ENCODE assay signal across 1 cellular context in the genomic region with DNA sequence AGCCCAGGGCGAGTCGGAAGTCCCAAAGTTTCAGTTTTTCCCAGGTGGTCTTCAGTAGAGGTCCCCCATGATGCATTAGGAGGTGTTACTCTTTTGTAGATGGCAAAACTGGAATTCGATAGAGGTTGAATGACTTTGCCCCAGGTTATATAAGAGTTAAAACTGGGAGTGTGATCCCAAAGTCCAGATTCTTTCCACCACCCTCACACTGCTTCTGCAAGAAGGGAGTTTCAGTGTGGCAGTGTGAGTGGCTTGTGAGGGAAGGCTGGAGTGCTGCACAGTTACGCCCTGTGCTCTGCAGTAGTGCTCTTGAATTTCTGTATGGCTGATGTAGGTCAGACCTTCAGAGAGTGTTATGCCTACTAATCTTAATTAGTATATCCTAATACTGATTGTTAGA.
TF ChIP-seq lines count a peak whose summit lies in the region.

No MANE protein-coding gene starts in this region.

TF ChIP-seq in HepG2, 621 proteins besides CTCF, POLR2A, EP300 and RAD21:
- TF ChIP-seq ZNF180 (CRISPR knock-in tag; IDR thresholded peaks at IDR 0.05; ENCODE audit: borderline replicate concordance, low read depth) = no peak
- TF ChIP-seq TEAD3 (CRISPR knock-in tag; optimal IDR thresholded peaks at IDR 0.05; ENCODE audit: borderline replicate concordance) = peak; percentile 23
- peak; percentile 66 for TF ChIP-seq HNF4A (CRISPR knock-in tag; IDR thresholded peaks at IDR 0.05)
- TF ChIP-seq HDAC2 (CRISPR knock-in tag; IDR thresholded peaks at IDR 0.05) = 0 out of 2 replicates have a peak, but pooled peaks have one; percentile 20
- TF ChIP-seq JARID2 (CRISPR knock-in tag; IDR thresholded peaks at IDR 0.05; ENCODE audit: insufficient replicate concordance) = no peak
- peak; percentile 87 for TF ChIP-seq ZNF652 (CRISPR knock-in tag; IDR thresholded peaks at IDR 0.05; ENCODE audit: borderline replicate concordance, low read depth)
- 0 out of 2 replicates have a peak, but pooled peaks have one; percentile 34 for TF ChIP-seq ZNF607 (CRISPR knock-in tag; IDR thresholded peaks at IDR 0.05; ENCODE audit: borderline replicate concordance)
